Comparison of ENCODE assay signal across 16 cellular contexts in genomic region chr22:49320714-49321476, GRCh38.
"Had no signal": no experiment of that assay in that cellular context is flagged by ENCODE, and none has a peak within 500 bp of the region (broad histone marks: within the 10 kb centered on the region; RNA-seq: fewer than 3 reads in every experiment).

No MANE protein-coding gene starts in this region.

- H3K4me3 Mint-ChIP-seq: activated naive CD8-positive, alpha-beta T cell; activated T-cell treated with anti-CD3 and anti-CD28 coated beads, Interleukin-2, amount 50 U/mL, for 72 hours; nephron progenitor cell; WTC11 had no signal

- H3K27ac ChIP-seq: esophagus squamous epithelium, prostate gland, SK-N-MC had no signal

- H3K4me3 ChIP-seq: esophagus squamous epithelium, prostate gland, SK-N-MC had no signal

- DNase-seq: activated CD4-positive, alpha-beta T cell treated with anti-CD3 and anti-CD28 coated beads for 48 hours; activated T-cell treated with anti-CD3 and anti-CD28 coated beads, Interleukin-2, amount 50 U/mL, for 72 hours; dermis blood vessel endothelial cell; effector memory CD4-positive, alpha-beta T cell; esophagus squamous epithelium; left colon; midbrain; nephron progenitor cell; right cardiac atrium; small intestine; stimulated activated CD4-positive, alpha-beta T cell treated with anti-CD3 and anti-CD28 coated beads, Interleukin-15, amount 100 ng/mL, for 24 hours; stimulated activated CD4-positive, alpha-beta T cell treated with anti-CD3 and anti-CD28 coated beads, Interleukin-2, amount 100 ng/mL, for 48 hours had no signal

- H3K36me3 ChIP-seq: esophagus squamous epithelium, prostate gland had no signal

- H3K36me3 Mint-ChIP-seq: activated naive CD8-positive, alpha-beta T cell; WTC11 had no signal

- H3K9me3 ChIP-seq: esophagus squamous epithelium, prostate gland had no signal

- H3K4me1 Mint-ChIP-seq: nephron progenitor cell, WTC11 had no signal

- H3K9me3 Mint-ChIP-seq: activated T-cell treated with anti-CD3 and anti-CD28 coated beads, Interleukin-2, amount 50 U/mL, for 72 hours; nephron progenitor cell; WTC11 had no signal

- ATAC-seq: activated T-cell treated with anti-CD3 and anti-CD28 coated beads, Interleukin-2, amount 50 U/mL, for 72 hours; left colon; right cardiac atrium; WTC11 had no signal

- H3K4me1 ChIP-seq: esophagus squamous epithelium, prostate gland had no signal

- H3K27ac Mint-ChIP-seq: activated naive CD8-positive, alpha-beta T cell; activated T-cell treated with anti-CD3 and anti-CD28 coated beads, Interleukin-2, amount 50 U/mL, for 72 hours; nephron progenitor cell; WTC11 had no signal
